Comparison of ENCODE assay signal across 1 cellular context in genomic region chr1:48222501-48223242, GRCh38.
TF ChIP-seq lines count a peak whose summit lies in the region.

SLC5A9 (plus strand) TSS chr1:48222716; CDS start chr1:48222737, 21 bp downstream.

TF ChIP-seq in HepG2, 621 proteins besides CTCF, POLR2A, EP300 and RAD21 (continued from another document and continues in another):
- TF ChIP-seq, protein P1, sequence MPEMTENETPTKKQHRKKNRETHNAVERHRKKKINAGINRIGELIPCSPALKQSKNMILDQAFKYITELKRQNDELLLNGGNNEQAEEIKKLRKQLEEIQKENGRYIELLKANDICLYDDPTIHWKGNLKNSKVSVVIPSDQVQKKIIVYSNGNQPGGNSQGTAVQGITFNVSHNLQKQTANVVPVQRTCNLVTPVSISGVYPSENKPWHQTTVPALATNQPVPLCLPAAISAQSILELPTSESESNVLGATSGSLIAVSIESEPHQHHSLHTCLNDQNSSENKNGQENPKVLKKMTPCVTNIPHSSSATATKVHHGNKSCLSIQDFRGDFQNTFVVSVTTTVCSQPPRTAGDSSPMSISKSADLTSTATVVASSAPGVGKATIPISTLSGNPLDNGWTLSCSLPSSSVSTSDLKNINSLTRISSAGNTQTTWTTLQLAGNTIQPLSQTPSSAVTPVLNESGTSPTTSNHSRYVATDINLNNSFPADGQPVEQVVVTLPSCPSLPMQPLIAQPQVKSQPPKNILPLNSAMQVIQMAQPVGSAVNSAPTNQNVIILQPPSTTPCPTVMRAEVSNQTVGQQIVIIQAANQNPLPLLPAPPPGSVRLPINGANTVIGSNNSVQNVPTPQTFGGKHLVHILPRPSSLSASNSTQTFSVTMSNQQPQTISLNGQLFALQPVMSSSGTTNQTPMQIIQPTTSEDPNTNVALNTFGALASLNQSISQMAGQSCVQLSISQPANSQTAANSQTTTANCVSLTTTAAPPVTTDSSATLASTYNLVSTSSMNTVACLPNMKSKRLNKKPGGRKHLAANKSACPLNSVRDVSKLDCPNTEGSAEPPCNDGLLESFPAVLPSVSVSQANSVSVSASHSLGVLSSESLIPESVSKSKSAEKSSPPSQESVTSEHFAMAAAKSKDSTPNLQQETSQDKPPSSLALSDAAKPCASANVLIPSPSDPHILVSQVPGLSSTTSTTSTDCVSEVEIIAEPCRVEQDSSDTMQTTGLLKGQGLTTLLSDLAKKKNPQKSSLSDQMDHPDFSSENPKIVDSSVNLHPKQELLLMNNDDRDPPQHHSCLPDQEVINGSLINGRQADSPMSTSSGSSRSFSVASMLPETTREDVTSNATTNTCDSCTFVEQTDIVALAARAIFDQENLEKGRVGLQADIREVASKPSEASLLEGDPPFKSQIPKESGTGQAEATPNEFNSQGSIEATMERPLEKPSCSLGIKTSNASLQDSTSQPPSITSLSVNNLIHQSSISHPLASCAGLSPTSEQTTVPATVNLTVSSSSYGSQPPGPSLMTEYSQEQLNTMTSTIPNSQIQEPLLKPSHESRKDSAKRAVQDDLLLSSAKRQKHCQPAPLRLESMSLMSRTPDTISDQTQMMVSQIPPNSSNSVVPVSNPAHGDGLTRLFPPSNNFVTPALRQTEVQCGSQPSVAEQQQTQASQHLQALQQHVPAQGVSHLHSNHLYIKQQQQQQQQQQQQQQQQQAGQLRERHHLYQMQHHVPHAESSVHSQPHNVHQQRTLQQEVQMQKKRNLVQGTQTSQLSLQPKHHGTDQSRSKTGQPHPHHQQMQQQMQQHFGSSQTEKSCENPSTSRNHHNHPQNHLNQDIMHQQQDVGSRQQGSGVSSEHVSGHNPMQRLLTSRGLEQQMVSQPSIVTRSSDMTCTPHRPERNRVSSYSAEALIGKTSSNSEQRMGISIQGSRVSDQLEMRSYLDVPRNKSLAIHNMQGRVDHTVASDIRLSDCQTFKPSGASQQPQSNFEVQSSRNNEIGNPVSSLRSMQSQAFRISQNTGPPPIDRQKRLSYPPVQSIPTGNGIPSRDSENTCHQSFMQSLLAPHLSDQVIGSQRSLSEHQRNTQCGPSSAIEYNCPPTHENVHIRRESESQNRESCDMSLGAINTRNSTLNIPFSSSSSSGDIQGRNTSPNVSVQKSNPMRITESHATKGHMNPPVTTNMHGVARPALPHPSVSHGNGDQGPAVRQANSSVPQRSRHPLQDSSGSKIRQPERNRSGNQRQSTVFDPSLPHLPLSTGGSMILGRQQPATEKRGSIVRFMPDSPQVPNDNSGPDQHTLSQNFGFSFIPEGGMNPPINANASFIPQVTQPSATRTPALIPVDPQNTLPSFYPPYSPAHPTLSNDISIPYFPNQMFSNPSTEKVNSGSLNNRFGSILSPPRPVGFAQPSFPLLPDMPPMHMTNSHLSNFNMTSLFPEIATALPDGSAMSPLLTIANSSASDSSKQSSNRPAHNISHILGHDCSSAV (CRISPR knock-in tag; IDR thresholded peaks at IDR 0.05; ENCODE audit: borderline replicate concordance) = no peak
- no peak for TF ChIP-seq ZNF207 (IDR thresholded peaks at IDR 0.05; ENCODE audit: borderline replicate concordance)
- TF ChIP-seq PBX3 (CRISPR knock-in tag; IDR thresholded peaks at IDR 0.05; ENCODE audit: borderline replicate concordance) = no peak
- TF ChIP-seq, protein P2, sequence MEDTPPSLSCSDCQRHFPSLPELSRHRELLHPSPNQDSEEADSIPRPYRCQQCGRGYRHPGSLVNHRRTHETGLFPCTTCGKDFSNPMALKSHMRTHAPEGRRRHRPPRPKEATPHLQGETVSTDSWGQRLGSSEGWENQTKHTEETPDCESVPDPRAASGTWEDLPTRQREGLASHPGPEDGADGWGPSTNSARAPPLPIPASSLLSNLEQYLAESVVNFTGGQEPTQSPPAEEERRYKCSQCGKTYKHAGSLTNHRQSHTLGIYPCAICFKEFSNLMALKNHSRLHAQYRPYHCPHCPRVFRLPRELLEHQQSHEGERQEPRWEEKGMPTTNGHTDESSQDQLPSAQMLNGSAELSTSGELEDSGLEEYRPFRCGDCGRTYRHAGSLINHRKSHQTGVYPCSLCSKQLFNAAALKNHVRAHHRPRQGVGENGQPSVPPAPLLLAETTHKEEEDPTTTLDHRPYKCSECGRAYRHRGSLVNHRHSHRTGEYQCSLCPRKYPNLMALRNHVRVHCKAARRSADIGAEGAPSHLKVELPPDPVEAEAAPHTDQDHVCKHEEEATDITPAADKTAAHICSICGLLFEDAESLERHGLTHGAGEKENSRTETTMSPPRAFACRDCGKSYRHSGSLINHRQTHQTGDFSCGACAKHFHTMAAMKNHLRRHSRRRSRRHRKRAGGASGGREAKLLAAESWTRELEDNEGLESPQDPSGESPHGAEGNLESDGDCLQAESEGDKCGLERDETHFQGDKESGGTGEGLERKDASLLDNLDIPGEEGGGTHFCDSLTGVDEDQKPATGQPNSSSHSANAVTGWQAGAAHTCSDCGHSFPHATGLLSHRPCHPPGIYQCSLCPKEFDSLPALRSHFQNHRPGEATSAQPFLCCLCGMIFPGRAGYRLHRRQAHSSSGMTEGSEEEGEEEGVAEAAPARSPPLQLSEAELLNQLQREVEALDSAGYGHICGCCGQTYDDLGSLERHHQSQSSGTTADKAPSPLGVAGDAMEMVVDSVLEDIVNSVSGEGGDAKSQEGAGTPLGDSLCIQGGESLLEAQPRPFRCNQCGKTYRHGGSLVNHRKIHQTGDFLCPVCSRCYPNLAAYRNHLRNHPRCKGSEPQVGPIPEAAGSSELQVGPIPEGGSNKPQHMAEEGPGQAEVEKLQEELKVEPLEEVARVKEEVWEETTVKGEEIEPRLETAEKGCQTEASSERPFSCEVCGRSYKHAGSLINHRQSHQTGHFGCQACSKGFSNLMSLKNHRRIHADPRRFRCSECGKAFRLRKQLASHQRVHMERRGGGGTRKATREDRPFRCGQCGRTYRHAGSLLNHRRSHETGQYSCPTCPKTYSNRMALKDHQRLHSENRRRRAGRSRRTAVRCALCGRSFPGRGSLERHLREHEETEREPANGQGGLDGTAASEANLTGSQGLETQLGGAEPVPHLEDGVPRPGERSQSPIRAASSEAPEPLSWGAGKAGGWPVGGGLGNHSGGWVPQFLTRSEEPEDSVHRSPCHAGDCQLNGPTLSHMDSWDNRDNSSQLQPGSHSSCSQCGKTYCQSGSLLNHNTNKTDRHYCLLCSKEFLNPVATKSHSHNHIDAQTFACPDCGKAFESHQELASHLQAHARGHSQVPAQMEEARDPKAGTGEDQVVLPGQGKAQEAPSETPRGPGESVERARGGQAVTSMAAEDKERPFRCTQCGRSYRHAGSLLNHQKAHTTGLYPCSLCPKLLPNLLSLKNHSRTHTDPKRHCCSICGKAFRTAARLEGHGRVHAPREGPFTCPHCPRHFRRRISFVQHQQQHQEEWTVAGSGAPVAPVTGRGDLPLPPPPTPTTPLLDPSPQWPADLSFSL (CRISPR knock-in tag; IDR thresholded peaks at IDR 0.05) = no peak
- TF ChIP-seq ZNF20 (CRISPR knock-in tag; IDR thresholded peaks at IDR 0.05) = no peak
- peak; percentile 50; the same call in 1 of the 2 replicates for TF ChIP-seq ZMYM3 (CRISPR knock-in tag; IDR thresholded peaks at IDR 0.05)
- TF ChIP-seq ZNF513 (CRISPR knock-in tag; conservative IDR thresholded peaks at IDR 0.05) = no peak
- peak; percentile 76 for TF ChIP-seq GATAD2A (CRISPR knock-in tag; IDR thresholded peaks at IDR 0.05)
- TF ChIP-seq YEATS2 (CRISPR knock-in tag; IDR thresholded peaks at IDR 0.05; ENCODE audit: borderline replicate concordance) = no peak; the same call in 1 of the 2 replicates
- TF ChIP-seq ARNTL (CRISPR knock-in tag; IDR thresholded peaks at IDR 0.05) = no peak; the same call in 1 of the 2 replicates
- TF ChIP-seq ZNF235 (CRISPR knock-in tag; IDR thresholded peaks at IDR 0.05; ENCODE audit: borderline replicate concordance) = no peak
- no peak for TF ChIP-seq ZNF766 (CRISPR knock-in tag; IDR thresholded peaks at IDR 0.05; ENCODE audit: borderline replicate concordance)
- no peak; the same call in 1 of the 2 replicates for TF ChIP-seq PAX8 (CRISPR knock-in tag; IDR thresholded peaks at IDR 0.05; ENCODE audit: borderline replicate concordance)
- no peak for TF ChIP-seq GLMP (CRISPR knock-in tag; IDR thresholded peaks at IDR 0.05; ENCODE audit: borderline replicate concordance)
- no peak for TF ChIP-seq MEIS1 (CRISPR knock-in tag; IDR thresholded peaks at IDR 0.05; ENCODE audit: borderline replicate concordance)
- TF ChIP-seq, protein P3, sequence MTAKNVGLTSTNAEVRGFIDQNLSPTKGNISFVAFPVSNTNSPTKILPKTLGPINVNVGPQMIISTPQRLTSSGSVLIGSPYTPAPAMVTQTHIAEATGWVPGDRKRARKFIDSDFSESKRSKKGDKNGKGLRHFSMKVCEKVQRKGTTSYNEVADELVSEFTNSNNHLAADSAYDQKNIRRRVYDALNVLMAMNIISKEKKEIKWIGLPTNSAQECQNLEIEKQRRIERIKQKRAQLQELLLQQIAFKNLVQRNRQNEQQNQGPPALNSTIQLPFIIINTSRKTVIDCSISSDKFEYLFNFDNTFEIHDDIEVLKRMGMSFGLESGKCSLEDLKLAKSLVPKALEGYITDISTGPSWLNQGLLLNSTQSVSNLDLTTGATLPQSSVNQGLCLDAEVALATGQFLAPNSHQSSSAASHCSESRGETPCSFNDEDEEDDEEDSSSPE (CRISPR knock-in tag; IDR thresholded peaks at IDR 0.05) = no peak
- no peak for TF ChIP-seq PAWR (CRISPR knock-in tag; IDR thresholded peaks at IDR 0.05; ENCODE audit: borderline replicate concordance)
- TF ChIP-seq ZFP36L1 (CRISPR knock-in tag; IDR thresholded peaks at IDR 0.05) = no peak
- no peak for TF ChIP-seq TCF7L2 (IDR thresholded peaks at IDR 0.05; ENCODE audit: low read depth, low read length)
- no peak for TF ChIP-seq ZNF563 (CRISPR knock-in tag; IDR thresholded peaks at IDR 0.05)
- no peak for TF ChIP-seq GMEB2 (CRISPR knock-in tag; IDR thresholded peaks at IDR 0.05; ENCODE audit: low read depth)
- TF ChIP-seq GZF1 (CRISPR knock-in tag; IDR thresholded peaks at IDR 0.05) = no peak; the same call in 1 of the 2 replicates
- TF ChIP-seq FOXO1 (CRISPR knock-in tag; IDR thresholded peaks at IDR 0.05) = peak; percentile 76
- TF ChIP-seq ZNF510 (CRISPR knock-in tag; IDR thresholded peaks at IDR 0.05; ENCODE audit: low read depth) = no peak
- no peak; the same call in 1 of the 2 replicates for TF ChIP-seq ZNF614 (CRISPR knock-in tag; IDR thresholded peaks at IDR 0.05; ENCODE audit: borderline replicate concordance)
- TF ChIP-seq NFKBIZ (CRISPR knock-in tag; IDR thresholded peaks at IDR 0.05) = no peak
- TF ChIP-seq ZNF432 (CRISPR knock-in tag; IDR thresholded peaks at IDR 0.05; ENCODE audit: borderline replicate concordance) = no peak
- TF ChIP-seq TOPORS (CRISPR knock-in tag; IDR thresholded peaks at IDR 0.05) = no peak
- no peak for TF ChIP-seq ZNF24 (IDR thresholded peaks at IDR 0.05)
- TF ChIP-seq, protein P4, sequence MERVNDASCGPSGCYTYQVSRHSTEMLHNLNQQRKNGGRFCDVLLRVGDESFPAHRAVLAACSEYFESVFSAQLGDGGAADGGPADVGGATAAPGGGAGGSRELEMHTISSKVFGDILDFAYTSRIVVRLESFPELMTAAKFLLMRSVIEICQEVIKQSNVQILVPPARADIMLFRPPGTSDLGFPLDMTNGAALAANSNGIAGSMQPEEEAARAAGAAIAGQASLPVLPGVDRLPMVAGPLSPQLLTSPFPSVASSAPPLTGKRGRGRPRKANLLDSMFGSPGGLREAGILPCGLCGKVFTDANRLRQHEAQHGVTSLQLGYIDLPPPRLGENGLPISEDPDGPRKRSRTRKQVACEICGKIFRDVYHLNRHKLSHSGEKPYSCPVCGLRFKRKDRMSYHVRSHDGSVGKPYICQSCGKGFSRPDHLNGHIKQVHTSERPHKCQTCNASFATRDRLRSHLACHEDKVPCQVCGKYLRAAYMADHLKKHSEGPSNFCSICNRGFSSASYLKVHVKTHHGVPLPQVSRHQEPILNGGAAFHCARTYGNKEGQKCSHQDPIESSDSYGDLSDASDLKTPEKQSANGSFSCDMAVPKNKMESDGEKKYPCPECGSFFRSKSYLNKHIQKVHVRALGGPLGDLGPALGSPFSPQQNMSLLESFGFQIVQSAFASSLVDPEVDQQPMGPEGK (CRISPR knock-in tag; IDR thresholded peaks at IDR 0.05) = peak; percentile 48; the same call in 1 of the 2 replicates
- no peak for TF ChIP-seq ZNF441 (CRISPR knock-in tag; IDR thresholded peaks at IDR 0.05; ENCODE audit: borderline replicate concordance)
- no peak for TF ChIP-seq PLRG1 (conservative IDR thresholded peaks at IDR 0.05)
- TF ChIP-seq ZNF589 (CRISPR knock-in tag; conservative IDR thresholded peaks at IDR 0.05) = no peak
- TF ChIP-seq ZNF547 (CRISPR knock-in tag; IDR thresholded peaks at IDR 0.05) = no peak
- peak; percentile 87; the same call in 1 of the 2 replicates for TF ChIP-seq ZNF337 (CRISPR knock-in tag; IDR thresholded peaks at IDR 0.05; ENCODE audit: borderline replicate concordance, low read depth)
- TF ChIP-seq ATF1 (CRISPR knock-in tag; IDR thresholded peaks at IDR 0.05) = no peak
- no peak for TF ChIP-seq KLF11 (CRISPR knock-in tag; IDR thresholded peaks at IDR 0.05)
